Comparison of ENCODE assay signal across 19 cellular contexts in the genomic region with DNA sequence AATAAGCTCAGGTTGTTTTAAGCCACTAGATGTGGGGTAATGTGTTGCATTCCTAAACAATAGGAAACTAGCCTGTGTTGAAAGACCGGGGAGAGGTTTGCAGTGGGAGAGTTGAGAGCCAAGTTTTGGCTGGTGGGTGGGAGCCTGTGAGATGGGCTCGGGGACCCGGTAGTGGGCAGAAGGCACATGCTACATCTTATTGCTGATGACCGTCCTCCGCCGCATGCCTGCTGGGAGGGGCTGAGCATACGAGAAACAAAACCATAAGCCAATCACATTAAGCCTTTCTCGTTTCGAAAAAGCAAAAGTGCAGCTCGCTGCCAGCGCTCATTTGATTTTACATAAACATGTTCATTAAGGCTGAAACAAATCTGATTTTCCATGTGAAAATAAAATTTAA.
"Had no signal": no experiment of that assay in that cellular context is flagged by ENCODE, and none has a peak within 500 bp of the region (broad histone marks: within the 10 kb centered on the region; RNA-seq: fewer than 3 reads in every experiment).

No MANE protein-coding gene starts in this region.

- DNase-seq: activated CD8-positive, alpha-beta memory T cell treated with anti-CD3 and anti-CD28 coated beads, Interleukin-2, amount 10 ng/mL, durations not matched to agents 7 days and 5 days; activated CD8-positive, alpha-beta T cell treated with anti-CD3 and anti-CD28 coated beads, Interleukin-2, amount 10 ng/mL, durations not matched to agents 7 days and 5 days; activated gamma-delta T cell; activated naive CD8-positive, alpha-beta T cell treated with anti-CD3 and anti-CD28 coated beads for 36 hours; brain microvascular endothelial cell; effector memory CD8-positive, alpha-beta T cell; left cardiac atrium; left ventricle myocardium superior; nucleus accumbens; psoas muscle; stimulated activated CD4-positive, alpha-beta T cell treated with anti-CD3 and anti-CD28 coated beads, Interleukin-15, amount 100 ng/mL, for 24 hours; stimulated activated CD4-positive, alpha-beta T cell treated with anti-CD3 and anti-CD28 coated beads, Interleukin-2, amount 100 ng/mL, for 24 hours; stimulated activated naive B cell treated with anti-CD40 and anti-IgM and Interleukin-4, amounts not matched to agents 10 μg/mL and 1 μg/mL and 100 μg/mL, for 72 hours had no signal

- H3K27ac ChIP-seq: brain microvascular endothelial cell, coronary artery, gastroesophageal sphincter, pancreas, psoas muscle, tibial nerve had no signal

- H3K9me3 Mint-ChIP-seq: activated naive CD8-positive, alpha-beta T cell treated with anti-CD3 and anti-CD28 coated beads for 36 hours; effector memory CD8-positive, alpha-beta T cell; stimulated activated naive B cell treated with anti-CD40 and anti-IgM and Interleukin-4, amounts not matched to agents 10 μg/mL and 1 μg/mL and 100 μg/mL, for 72 hours; T-helper 1 cell treated with Interleukin-12 subunit alpha and Interleukin-12 subunit beta and Interleukin-4 antibody, amounts not matched to agents 30 μg/mL and 1 μg/mL, for 36 hours; WTC11 had no signal

- H3K36me3 Mint-ChIP-seq: activated CD8-positive, alpha-beta memory T cell treated with anti-CD3 and anti-CD28 coated beads, Interleukin-2, amount 10 ng/mL, durations not matched to agents 7 days and 5 days; activated naive CD8-positive, alpha-beta T cell treated with anti-CD3 and anti-CD28 coated beads for 36 hours; WTC11 had no signal

- H3K27me3 ChIP-seq: brain microvascular endothelial cell, gastroesophageal sphincter, pancreas, tibial nerve had no signal

- H3K9me3 ChIP-seq: gastroesophageal sphincter, pancreas, psoas muscle, tibial nerve had no signal

- H3K4me3 Mint-ChIP-seq: activated CD8-positive, alpha-beta memory T cell treated with anti-CD3 and anti-CD28 coated beads, Interleukin-2, amount 10 ng/mL, durations not matched to agents 7 days and 5 days; activated CD8-positive, alpha-beta T cell treated with anti-CD3 and anti-CD28 coated beads, Interleukin-2, amount 10 ng/mL, durations not matched to agents 7 days and 5 days; activated naive CD8-positive, alpha-beta T cell treated with anti-CD3 and anti-CD28 coated beads for 36 hours; effector memory CD8-positive, alpha-beta T cell; stimulated activated naive B cell treated with anti-CD40 and anti-IgM and Interleukin-4, amounts not matched to agents 10 μg/mL and 1 μg/mL and 100 μg/mL, for 72 hours; T-helper 1 cell treated with Interleukin-12 subunit alpha and Interleukin-12 subunit beta and Interleukin-4 antibody, amounts not matched to agents 30 μg/mL and 1 μg/mL, for 36 hours; WTC11 had no signal

- H3K4me3 ChIP-seq: coronary artery, gastroesophageal sphincter, pancreas, psoas muscle, tibial nerve had no signal

- H3K4me1 Mint-ChIP-seq: WTC11 had no signal

- H3K27ac Mint-ChIP-seq: activated CD8-positive, alpha-beta memory T cell treated with anti-CD3 and anti-CD28 coated beads, Interleukin-2, amount 10 ng/mL, durations not matched to agents 7 days and 5 days; activated CD8-positive, alpha-beta T cell treated with anti-CD3 and anti-CD28 coated beads, Interleukin-2, amount 10 ng/mL, durations not matched to agents 7 days and 5 days; activated naive CD8-positive, alpha-beta T cell treated with anti-CD3 and anti-CD28 coated beads for 36 hours; T-helper 1 cell treated with Interleukin-12 subunit alpha and Interleukin-12 subunit beta and Interleukin-4 antibody, amounts not matched to agents 30 μg/mL and 1 μg/mL, for 36 hours; WTC11 had no signal

- H3K36me3 ChIP-seq: brain microvascular endothelial cell, pancreas had no signal

- ATAC-seq: activated CD8-positive, alpha-beta memory T cell treated with anti-CD3 and anti-CD28 coated beads, Interleukin-2, amount 10 ng/mL, durations not matched to agents 7 days and 5 days; effector memory CD8-positive, alpha-beta T cell; gastroesophageal sphincter; left cardiac atrium; left ventricle myocardium superior; stimulated activated naive B cell treated with anti-CD40 and anti-IgM and Interleukin-4, amounts not matched to agents 10 μg/mL and 1 μg/mL and 100 μg/mL, for 72 hours; WTC11 had no signal

- H3K4me1 ChIP-seq: gastroesophageal sphincter, psoas muscle had no signal
